24 cellular contexts compared by ENCODE assay signal in the genomic region with DNA sequence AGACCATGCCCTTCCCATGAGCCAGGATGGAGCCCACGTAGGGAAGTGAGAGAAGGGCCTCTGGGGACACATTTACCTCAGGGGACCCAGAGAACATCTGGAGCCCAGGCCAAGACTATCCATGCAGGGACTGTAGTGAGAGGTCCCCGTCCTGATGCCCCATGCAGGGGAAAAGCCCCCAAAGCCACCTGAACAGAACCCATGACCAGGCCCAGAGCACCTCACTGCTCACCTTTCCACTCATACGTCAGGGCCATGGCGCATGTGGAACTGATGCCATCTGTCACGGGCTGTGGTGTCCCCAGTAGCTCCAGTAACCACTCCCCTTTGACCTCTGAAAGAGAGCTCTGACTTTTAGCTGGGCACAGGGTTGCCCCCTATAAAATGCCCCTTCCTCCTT.
"Had no signal": no experiment of that assay in that cellular context is flagged by ENCODE, and none has a peak within 500 bp of the region (broad histone marks: within the 10 kb centered on the region; RNA-seq: fewer than 3 reads in every experiment).

No MANE protein-coding gene starts in this region.

- H3K36me3 ChIP-seq: colonic mucosa, heart left ventricle, lower lobe of right lung, right lobe of liver, thoracic aorta, vagina had no signal

- H3K4me1 ChIP-seq: colonic mucosa, heart left ventricle, lower lobe of right lung, right lobe of liver, vagina had no signal

- H3K27me3 ChIP-seq: colonic mucosa, right lobe of liver, vagina had no signal

- H3K27ac ChIP-seq: colonic mucosa, dorsolateral prefrontal cortex, heart left ventricle, lower lobe of right lung, right lobe of liver, thoracic aorta, vagina had no signal

- DNase-seq: activated B cell treated with CpG ODN at 0.5 μM for 24 hours; activated CD4-positive, alpha-beta T cell treated with anti-CD3 and anti-CD28 coated beads for 4 hours; activated CD4-positive, alpha-beta T cell treated with anti-CD3 and anti-CD28 coated beads, Interleukin-2, amount 50 U/mL, for 4 hours; activated naive CD4-positive, alpha-beta T cell treated with Interleukin-2 at 50 U/mL for 16 hours; activated T-cell treated with anti-CD3 and anti-CD28 coated beads, Interleukin-2, amount 50 U/mL, for 48 hours; anterior cingulate cortex; cerebellar nuclear complex; colonic mucosa; effector memory CD8-positive, alpha-beta T cell; foreskin fibroblast; hypothalamus; immature natural killer cell; lower lobe of right lung; mesenchymal stem cell; stimulated activated CD4-positive, alpha-beta T cell treated with anti-CD3 and anti-CD28 coated beads, Interleukin-12 subunit alpha, Interleukin-12 subunit beta, amount 100 ng/mL, for 4 hours; stimulated activated CD4-positive, alpha-beta T cell treated with anti-CD3 and anti-CD28 coated beads, Interleukin-4, amount 100 ng/mL, for 1 hour; stimulated activated naive CD8-positive, alpha-beta T cell treated with anti-CD3 and anti-CD28 coated beads, Interleukin-15, Interleukin-2, amounts not matched to agents 100 U/mL and 50 U/mL, for 24 hours; T-helper 1 cell; trophoblast cell had no signal

- H3K9me3 ChIP-seq: colonic mucosa, heart left ventricle, lower lobe of right lung, right lobe of liver, thoracic aorta, vagina had no signal

- H3K4me3 ChIP-seq: colonic mucosa, dorsolateral prefrontal cortex, heart left ventricle, lower lobe of right lung, right lobe of liver, thoracic aorta, vagina had no signal
